1 cellular context compared by ENCODE assay signal in genomic region chr10:88687853-88688467, GRCh38.
TF ChIP-seq lines count a peak whose summit lies in the region.

No MANE protein-coding gene starts in this region.

TF ChIP-seq in K562, 482 proteins besides CTCF, POLR2A, EP300 and RAD21 (continued from another document):
- TF ChIP-seq PKNOX1 (IDR thresholded peaks at IDR 0.05) = no peak
